Comparison of ENCODE assay signal across 16 cellular contexts in the genomic region with DNA sequence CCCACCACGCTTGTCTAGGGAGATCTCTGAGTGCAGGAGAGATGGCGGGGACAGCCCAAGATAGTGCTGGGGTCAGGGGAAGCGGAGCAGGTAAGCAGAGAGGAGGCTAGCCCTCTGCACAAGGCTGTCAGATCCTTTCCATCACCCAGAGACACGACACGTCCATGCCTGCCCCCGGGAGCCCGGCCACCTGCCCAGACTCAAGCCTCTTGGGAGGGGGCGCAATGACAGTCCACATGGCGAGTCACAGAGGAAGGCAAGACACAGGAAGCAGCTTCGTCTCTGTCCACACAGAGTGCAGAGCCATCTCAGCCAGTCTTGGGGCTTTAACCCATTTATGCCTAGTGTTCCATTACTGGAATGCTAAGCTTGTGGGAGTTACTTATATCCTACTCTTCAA.
DNase-seq lines count a peak whose midpoint lies in the region; ATAC-seq and TF ChIP-seq lines count a peak whose summit lies in the region.
"Had no signal": no experiment of that assay in that cellular context is flagged by ENCODE, and none has a peak within 500 bp of the region (broad histone marks: within the 10 kb centered on the region; RNA-seq: fewer than 3 reads in every experiment).

No MANE protein-coding gene starts in this region.

- H3K36me3 ChIP-seq in RWPE2 (ENCODE audit: low read depth) (no peaks in the 10 kb centered on the region), PC-3 (ENCODE audit: low read depth, low read length) (no peaks in the 10 kb centered on the region)
- H3K36me3 ChIP-seq: neural progenitor cell, right atrium auricular region had no signal

- ATAC-seq in RWPE2 (ENCODE audit: low read depth) = peak; percentile 6; the same call in 1 of the 3 replicates
- no peak for ATAC-seq in stimulated activated memory B cell treated with anti-CD40 and anti-IgM and Interleukin-4, amounts not matched to agents 10 μg/mL and 1 μg/mL and 100 μg/mL, for 72 hours
- ATAC-seq in PC-3 = no peak
- ATAC-seq in GM19467 (IDR thresholded peaks at IDR 0.05; ENCODE audit: unreplicated experiment) = no peak

- H3K4me3 Mint-ChIP-seq in stimulated activated memory B cell treated with anti-CD40 and anti-IgM and Interleukin-4, amounts not matched to agents 10 μg/mL and 1 μg/mL and 100 μg/mL, for 72 hours = no peak overlapping the region
- H3K4me3 Mint-ChIP-seq: neural progenitor cell had no signal

- H3K27me3 ChIP-seq in RWPE2 (ENCODE audit: insufficient read depth, poor library complexity, severe bottlenecking) (no peaks in the 10 kb centered on the region), PC-3 (ENCODE audit: low read length) (no peaks in the 10 kb centered on the region)
- H3K27me3 ChIP-seq: right atrium auricular region had no signal

- no peak overlapping the region for H3K27ac ChIP-seq in RWPE2 (ENCODE audit: poor library complexity, severe bottlenecking)
- peak overlapping the region; percentile 98 for H3K27ac ChIP-seq in cingulate gyrus (ENCODE audit: low read depth, low read length)
- no peak overlapping the region for H3K27ac ChIP-seq in PC-3 (ENCODE audit: low read length)
- H3K27ac ChIP-seq: neural progenitor cell, right atrium auricular region had no signal

- H3K9me3 ChIP-seq in RWPE2 (ENCODE audit: severe bottlenecking) (no peaks in the 10 kb centered on the region), PC-3 (ENCODE audit: low read length) (no peaks in the 10 kb centered on the region)
- H3K9me3 ChIP-seq: right atrium auricular region had no signal

- POLR2A ChIA-PET in PC-3 (lab: Charles Lee; ENCODE audit: unreplicated experiment) = no interaction called here

- CTCF ChIA-PET in PC-3 (lab: Charles Lee) = no interaction called here

- H2AFZ ChIP-seq in PC-3 (ENCODE audit: low read length) = no peak overlapping the region
- H2AFZ ChIP-seq: neural progenitor cell had no signal

- no peaks in the 10 kb centered on the region for H4K20me1 ChIP-seq in PC-3 (ENCODE audit: low read length)

- H3K9me3 Mint-ChIP-seq in stimulated activated memory B cell treated with anti-CD40 and anti-IgM and Interleukin-4, amounts not matched to agents 10 μg/mL and 1 μg/mL and 100 μg/mL, for 72 hours = no peaks in the 10 kb centered on the region

- TF ChIP-seq CTCF in RWPE2 (IDR thresholded peaks at IDR 0.05; ENCODE audit: poor library complexity, severe bottlenecking) = no peak
- no peak for TF ChIP-seq CTCF in PC-3 (conservative IDR thresholded peaks at IDR 0.05; ENCODE audit: low read depth, low read length)

- H3K9me2 ChIP-seq in PC-3 (replicated peaks; ENCODE audit: low read length) = no peaks in the 10 kb centered on the region

- H3K36me3 Mint-ChIP-seq in stimulated activated memory B cell treated with anti-CD40 and anti-IgM and Interleukin-4, amounts not matched to agents 10 μg/mL and 1 μg/mL and 100 μg/mL, for 72 hours = peaks cover 35% of the 10 kb centered on the region

- no peak overlapping the region for H3K4me2 ChIP-seq in PC-3 (ENCODE audit: low read length)
- H3K4me2 ChIP-seq: neural progenitor cell had no signal

- intact Hi-C loops in PC-3 (cut with micrococcal nuclease) = no loop called here

- H3K27me3 Mint-ChIP-seq in stimulated activated memory B cell treated with anti-CD40 and anti-IgM and Interleukin-4, amounts not matched to agents 10 μg/mL and 1 μg/mL and 100 μg/mL, for 72 hours = no peaks in the 10 kb centered on the region

- peaks cover 65% of the 10 kb centered on the region for H3K4me1 Mint-ChIP-seq in stimulated activated memory B cell treated with anti-CD40 and anti-IgM and Interleukin-4, amounts not matched to agents 10 μg/mL and 1 μg/mL and 100 μg/mL, for 72 hours

- H3K4me3 ChIP-seq in RWPE2 (ENCODE audit: severe bottlenecking) (no peak overlapping the region), PC-3 (ENCODE audit: low read length) (no peak overlapping the region)
- H3K4me3 ChIP-seq: lung, neural progenitor cell, right atrium auricular region had no signal

- H3K79me2 ChIP-seq in PC-3 (ENCODE audit: low read length) = no peaks in the 10 kb centered on the region

- H3F3A ChIP-seq in PC-3 (ENCODE audit: low read length, unreplicated experiment) = no peaks in the 10 kb centered on the region

- H3K9ac ChIP-seq in PC-3 (ENCODE audit: low read length) = no peak overlapping the region
- H3K9ac ChIP-seq: neural progenitor cell had no signal

- no TSS peak for BruUV-seq in PC-3 (replicated peaks; lab: Mats Ljungman, UMichigan)

- DNase-seq in NCI-H524 (lab: John Stamatoyannopoulos, UW) (peak; percentile 34 to 71), NCI-H524 treated with DMSO at 0.1 percent for 48 hours (lab: John Stamatoyannopoulos, UW) (no peak), RWPE2 (ENCODE audit: low spot score) (no peak), PC-3 (no peak), Ammon's horn (ENCODE audit: low spot score) (no peak)
- DNase-seq: activated effector memory CD4-positive, alpha-beta T cell treated with Interleukin-2 at 50 U/mL for 16 hours; effector CD8-positive, alpha-beta T cell; foreskin fibroblast; stimulated activated CD4-positive, alpha-beta T cell treated with anti-CD3 and anti-CD28 coated beads, Interleukin-1b, Interleukin-23, amount 100 ng/mL, for 48 hours; trophoblast cell had no signal

- no peaks in the 10 kb centered on the region for H3K4me1 ChIP-seq in RWPE2 (ENCODE audit: insufficient read depth, poor library complexity, severe bottlenecking)
- H3K4me1 ChIP-seq in PC-3 (ENCODE audit: insufficient read depth, low read length) = no peaks in the 10 kb centered on the region

- peak overlapping the region; percentile 82 for H3K27ac Mint-ChIP-seq in stimulated activated memory B cell treated with anti-CD40 and anti-IgM and Interleukin-4, amounts not matched to agents 10 μg/mL and 1 μg/mL and 100 μg/mL, for 72 hours

Comparison
In these comparisons a context has a peak if more than half of its experiments do, and no peak if none do; other contexts are left out.
1. DNase-seq: peak in NCI-H524 (2 of 2); none in NCI-H524 treated with DMSO at 0.1 percent for 48 hours (single experiment), RWPE2 (single experiment), PC-3 (single experiment) and Ammon's horn (single experiment).